10 cellular contexts compared by ENCODE assay signal in the genomic region with DNA sequence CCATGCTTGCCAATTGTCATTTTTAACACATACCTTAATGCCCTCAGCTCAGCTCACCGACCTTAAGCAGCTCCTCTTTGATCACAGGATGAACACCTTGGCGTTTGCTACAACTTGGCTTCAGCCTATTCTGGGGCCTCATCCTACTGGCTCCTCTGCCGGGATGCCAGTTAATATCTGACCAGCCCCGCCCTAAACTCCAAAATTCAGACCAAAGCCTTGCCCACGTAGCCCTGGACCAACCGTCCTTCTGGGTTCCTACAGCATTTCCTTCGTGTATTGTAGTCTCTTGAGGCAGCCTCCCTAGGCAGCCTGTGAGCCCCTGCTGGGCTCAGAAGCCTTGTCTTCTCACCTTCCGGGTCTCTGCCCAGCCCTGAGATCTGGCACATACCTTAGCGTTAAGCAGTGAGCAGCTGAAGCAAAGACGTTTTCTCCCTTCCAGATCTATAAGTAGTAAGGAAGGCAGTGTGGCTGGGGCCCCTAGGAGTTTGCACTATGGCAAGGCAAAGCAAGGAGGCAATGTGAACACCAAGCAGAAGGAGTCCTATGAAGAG. TPM values are rescaled to one million over a fixed set of nuclear protein-coding genes. Genes with fewer than 3 reads are reported as not detected.
DNase-seq lines count a peak whose midpoint lies in the region; ATAC-seq, FAIRE-seq and TF ChIP-seq lines count a peak whose summit lies in the region.
"Had no signal": no experiment of that assay in that cellular context is flagged by ENCODE, and none has a peak within 500 bp of the region (broad histone marks: within the 10 kb centered on the region; RNA-seq: fewer than 3 reads in every experiment).

No MANE protein-coding gene starts in this region.

- CTCF ChIA-PET in GM12878 (lab: Yijun Ruan, JAX): interaction anchor here (1.2 to 1.3 kb wide), 2 partner anchors 53 to 325 kb away, joined by 4 to 6 read pairs; no protein-coding TSS in a partner anchor

- intact Hi-C loops in GM12878 (cut with micrococcal nuclease; ENCODE audit: unreplicated experiment): no loop called here

- ATAC-seq in GM12878: no peak
- ATAC-seq in HG03342 (IDR thresholded peaks at IDR 0.05; ENCODE audit: unreplicated experiment): no peak
- no peak for ATAC-seq in GM21360 (IDR thresholded peaks at IDR 0.05; ENCODE audit: unreplicated experiment)

- H3K27ac ChIP-seq in GM12878 (ENCODE audit: control insufficient read depth, insufficient read depth): no peak overlapping the region
- no peak overlapping the region for H3K27ac ChIP-seq in stomach smooth muscle (ENCODE audit: low read length)

- H3K9ac ChIP-seq in GM12878 (ENCODE audit: control insufficient read depth, insufficient read depth, low read length): peak overlapping the region; percentile 86
- peak overlapping the region; percentile 78 to 86 for H3K9ac ChIP-seq in stomach smooth muscle (ENCODE audit: low read length in 2 of 2)

- BruUV-seq in GM12878 (replicated peaks; lab: Mats Ljungman, UMichigan): no TSS peak

- TF ChIP-seq EP300 in GM12878 (IDR thresholded peaks at IDR 0.05; ENCODE audit: borderline replicate concordance in 1 of 2, control insufficient read depth in 1 of 2, low read depth in 2 of 2, low read length in 2 of 2): no peak

- peak overlapping the region; percentile 96 for H2AFZ ChIP-seq in GM12878 (ENCODE audit: control insufficient read depth, low read depth, low read length)

- in situ Hi-C loops in GM12878 (cut with MboI): no loop called here

- H3K9me3 ChIP-seq in GM12878 (replicated peaks; ENCODE audit: control insufficient read depth, insufficient read depth, low read length) (no peaks in the 10 kb centered on the region), stomach smooth muscle (ENCODE audit: control insufficient read depth in 2 of 2, low read length in 2 of 2) (no peaks in the 10 kb centered on the region)

- H3K4me1 ChIP-seq in GM12878 (ENCODE audit: control insufficient read depth, insufficient read depth, low read length): peaks cover 27% of the 10 kb centered on the region
- H3K4me1 ChIP-seq in stomach smooth muscle (ENCODE audit: control insufficient read depth, insufficient read depth, low read length): peaks cover 10% of the 10 kb centered on the region

- no peaks in the 10 kb centered on the region; the same call in none of the 2 replicates for H3K79me2 ChIP-seq in GM12878 (ENCODE audit: control insufficient read depth, insufficient read depth, low read length)

- RAD21 ChIA-PET in GM12878 (lab: Charles Lee; ENCODE audit: unreplicated experiment): interaction anchor here (0.5 to 1.3 kb wide), 4 partner anchors 10 to 54 kb away, joined by 3 to 5 read pairs (median 4); no protein-coding TSS in a partner anchor

- H3K4me3 ChIP-seq in HFF-Myc (replicated peaks; ENCODE audit: low read depth, low read length) (peak overlapping the region; percentile 55), GM12878 (peak overlapping the region; percentile 76), kidney epithelial cell (ENCODE audit: low read depth, low read length) (peak overlapping the region; percentile 64), stomach smooth muscle (ENCODE audit: low read length in 2 of 2) (peak overlapping the region; percentile 88 to 93)

- TF ChIP-seq RAD21 in GM12878 (IDR thresholded peaks at IDR 0.05; ENCODE audit: insufficient read depth, low read depth, low read length): no peak

- FAIRE-seq in GM12878 (lab: Jason Lieb, UNC): no peak

- DNase-seq in HFF-Myc (ENCODE audit: extremely low read depth, low read depth): no peak
- DNase-seq in GM12878 (ENCODE audit: low read depth, low spot score): no peak
- DNase-seq in kidney epithelial cell (ENCODE audit: low read depth): no peak
- DNase-seq in NCI-H1930 (lab: John Stamatoyannopoulos, UW): no peak
- no peak for DNase-seq in kidney tubule cell (ENCODE audit: low spot score)

- SMC1A ChIA-PET in GM12878 (lab: Charles Lee; ENCODE audit: uncharacterized antibody, unreplicated experiment): interaction anchor here (1.2 to 1.5 kb wide), 2 partner anchors 13 to 53 kb away, joined by 3 to 4 read pairs; no protein-coding TSS in a partner anchor

- H3K27me3 ChIP-seq in GM12878 (replicated peaks in 1 of 2; ENCODE audit: control insufficient read depth in 2 of 2, insufficient read depth in 2 of 2, low read length in 1 of 2) (no peaks in the 10 kb centered on the region; a peak in 1 of 4 replicates), kidney epithelial cell (ENCODE audit: control insufficient read depth, insufficient read depth, low read length) (no peaks in the 10 kb centered on the region), stomach smooth muscle (ENCODE audit: control insufficient read depth in 1 of 2, insufficient read depth in 2 of 2, low read length in 2 of 2) (no peaks in the 10 kb centered on the region)

- no peak for TF ChIP-seq POLR2A in GM12878 (IDR thresholded peaks at IDR 0.05; ENCODE audit: low read depth, low read length)

- WGBS in GM12878 (ENCODE audit: insufficient coverage, insufficient replicate concordance, low lambda C conversion rate, missing lambda C conversion rate): 40% methylated on average over 10 of the region's 10 CpGs

- peak overlapping the region; percentile 86 for H3K4me2 ChIP-seq in GM12878 (ENCODE audit: control insufficient read depth, insufficient read depth)

- no peaks in the 10 kb centered on the region for H3K36me3 ChIP-seq in GM12878 (ENCODE audit: control insufficient read depth in 2 of 2, insufficient read depth in 2 of 2, low read length in 1 of 2)
- H3K36me3 ChIP-seq in kidney epithelial cell (ENCODE audit: control insufficient read depth, insufficient read depth, low read length): no peaks in the 10 kb centered on the region
- no peaks in the 10 kb centered on the region for H3K36me3 ChIP-seq in stomach smooth muscle (ENCODE audit: control insufficient read depth in 2 of 2, insufficient read depth in 2 of 2, low read length in 2 of 2)

- H4K20me1 ChIP-seq in GM12878 (ENCODE audit: control insufficient read depth, insufficient read depth): no peaks in the 10 kb centered on the region

- POLR2A ChIA-PET in GM12878 (lab: Charles Lee): no interaction called here

- no peak for TF ChIP-seq CTCF in HFF-Myc (IDR thresholded peaks at IDR 0.05; ENCODE audit: low read depth, low read length, missing control alignments)
- no peak for TF ChIP-seq CTCF in GM12878 (IDR thresholded peaks at IDR 0.05 in 2 of 3, conservative IDR thresholded peaks at IDR 0.05 in 1 of 3; ENCODE audit: control insufficient read depth in 2 of 3, extremely low read depth in 1 of 3, insufficient read depth in 1 of 3, low read depth in 3 of 3, low read length in 3 of 3)
- no peak for TF ChIP-seq CTCF in kidney epithelial cell (IDR thresholded peaks at IDR 0.05; ENCODE audit: insufficient read depth, low read length, poor library complexity, severe bottlenecking)

TF ChIP-seq in GM12878, 131 proteins besides CTCF, POLR2A, EP300 and RAD21 (continues in another document):
- TF ChIP-seq NR2C2 (IDR thresholded peaks at IDR 0.05; ENCODE audit: borderline replicate concordance, control insufficient read depth, insufficient read length, low read depth) (no peak), BACH1 (IDR thresholded peaks at IDR 0.05; ENCODE audit: borderline replicate concordance) (no peak), IKZF2 (IDR thresholded peaks at IDR 0.05) (no peak)
- TF ChIP-seq, protein P1, sequence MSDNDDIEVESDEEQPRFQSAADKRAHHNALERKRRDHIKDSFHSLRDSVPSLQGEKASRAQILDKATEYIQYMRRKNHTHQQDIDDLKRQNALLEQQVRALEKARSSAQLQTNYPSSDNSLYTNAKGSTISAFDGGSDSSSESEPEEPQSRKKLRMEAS (IDR thresholded peaks at IDR 0.05; ENCODE audit: low read depth, low read length): no peak
- TF ChIP-seq, protein P2, sequence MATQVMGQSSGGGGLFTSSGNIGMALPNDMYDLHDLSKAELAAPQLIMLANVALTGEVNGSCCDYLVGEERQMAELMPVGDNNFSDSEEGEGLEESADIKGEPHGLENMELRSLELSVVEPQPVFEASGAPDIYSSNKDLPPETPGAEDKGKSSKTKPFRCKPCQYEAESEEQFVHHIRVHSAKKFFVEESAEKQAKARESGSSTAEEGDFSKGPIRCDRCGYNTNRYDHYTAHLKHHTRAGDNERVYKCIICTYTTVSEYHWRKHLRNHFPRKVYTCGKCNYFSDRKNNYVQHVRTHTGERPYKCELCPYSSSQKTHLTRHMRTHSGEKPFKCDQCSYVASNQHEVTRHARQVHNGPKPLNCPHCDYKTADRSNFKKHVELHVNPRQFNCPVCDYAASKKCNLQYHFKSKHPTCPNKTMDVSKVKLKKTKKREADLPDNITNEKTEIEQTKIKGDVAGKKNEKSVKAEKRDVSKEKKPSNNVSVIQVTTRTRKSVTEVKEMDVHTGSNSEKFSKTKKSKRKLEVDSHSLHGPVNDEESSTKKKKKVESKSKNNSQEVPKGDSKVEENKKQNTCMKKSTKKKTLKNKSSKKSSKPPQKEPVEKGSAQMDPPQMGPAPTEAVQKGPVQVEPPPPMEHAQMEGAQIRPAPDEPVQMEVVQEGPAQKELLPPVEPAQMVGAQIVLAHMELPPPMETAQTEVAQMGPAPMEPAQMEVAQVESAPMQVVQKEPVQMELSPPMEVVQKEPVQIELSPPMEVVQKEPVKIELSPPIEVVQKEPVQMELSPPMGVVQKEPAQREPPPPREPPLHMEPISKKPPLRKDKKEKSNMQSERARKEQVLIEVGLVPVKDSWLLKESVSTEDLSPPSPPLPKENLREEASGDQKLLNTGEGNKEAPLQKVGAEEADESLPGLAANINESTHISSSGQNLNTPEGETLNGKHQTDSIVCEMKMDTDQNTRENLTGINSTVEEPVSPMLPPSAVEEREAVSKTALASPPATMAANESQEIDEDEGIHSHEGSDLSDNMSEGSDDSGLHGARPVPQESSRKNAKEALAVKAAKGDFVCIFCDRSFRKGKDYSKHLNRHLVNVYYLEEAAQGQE (IDR thresholded peaks at IDR 0.05; ENCODE audit: low read depth, low read length): no peak

RNA-seq across cellular contexts. Expression of a gene that starts 0.8 kb away (rescaled TPM):
- total RNA-seq in GM12878 (2013; cell fraction: nucleolus; rRNA removed): not detected in 2 replicates
- total RNA-seq in GM12878 (2014; rRNA removed): 0.05 TPM in 1 of 2 replicates, not detected in the other
- total RNA-seq in GM12878 (2014; rRNA removed; fragmentation: Illumina TruSeq; extraction: Trizol): not detected in 2 replicates
- total RNA-seq in GM12878 (2021): not detected in 2 replicates
- not detected for polyA plus RNA-seq in GM12878 (2011; ENCODE audit: low read depth)
- 0.12 TPM in 1 of 2 replicates, not detected in the other for polyA plus RNA-seq in GM12878 (2011; rRNA removed)
- not detected in 2 replicates for polyA plus RNA-seq in GM12878 (2011; cell fraction: cytosol; rRNA removed)
- not detected in 2 replicates for polyA plus RNA-seq in GM12878 (2011; cell fraction: nucleus; rRNA removed)
- polyA plus RNA-seq in GM12878 (2012): not detected in 2 replicates
- polyA plus RNA-seq in GM12878 (2014; fragmentation: Illumina TruSeq; extraction: Trizol): not detected in 2 replicates
- under 1 TPM in 1 of 2 experiments, not detected in 1; 0.37 TPM for polyA plus RNA-seq in GM12878 (2014; fragmentation: Nextera tagmentation; extraction: Ambion mirVana)
- polyA plus RNA-seq in GM12878 (2014; rRNA removed): 0.18 TPM in 1 of 2 replicates, not detected in the other
- not detected for polyA plus RNA-seq in GM12878 (2016; fragmentation: Nextera tagmentation; extraction: Ambion mirVana)
- not detected in 2 replicates for polyA minus RNA-seq in GM12878 (2011; rRNA and poly(A)+ RNA removed)
- not detected in 2 replicates for polyA minus RNA-seq in GM12878 (2011; cell fraction: cytosol; rRNA and poly(A)+ RNA removed)
- polyA minus RNA-seq in GM12878 (2011; cell fraction: nucleus; rRNA and poly(A)+ RNA removed): 0.12 TPM in 1 of 2 replicates, not detected in the other
- 0.21 and 0.82 TPM in 2 replicates for total RNA-seq in kidney epithelial cell
- total RNA-seq: activated CD4-positive, alpha-beta T cell treated with anti-CD3 and anti-CD28 coated beads for 36 hours; HT1080 had no signal
